In the genomic region with DNA sequence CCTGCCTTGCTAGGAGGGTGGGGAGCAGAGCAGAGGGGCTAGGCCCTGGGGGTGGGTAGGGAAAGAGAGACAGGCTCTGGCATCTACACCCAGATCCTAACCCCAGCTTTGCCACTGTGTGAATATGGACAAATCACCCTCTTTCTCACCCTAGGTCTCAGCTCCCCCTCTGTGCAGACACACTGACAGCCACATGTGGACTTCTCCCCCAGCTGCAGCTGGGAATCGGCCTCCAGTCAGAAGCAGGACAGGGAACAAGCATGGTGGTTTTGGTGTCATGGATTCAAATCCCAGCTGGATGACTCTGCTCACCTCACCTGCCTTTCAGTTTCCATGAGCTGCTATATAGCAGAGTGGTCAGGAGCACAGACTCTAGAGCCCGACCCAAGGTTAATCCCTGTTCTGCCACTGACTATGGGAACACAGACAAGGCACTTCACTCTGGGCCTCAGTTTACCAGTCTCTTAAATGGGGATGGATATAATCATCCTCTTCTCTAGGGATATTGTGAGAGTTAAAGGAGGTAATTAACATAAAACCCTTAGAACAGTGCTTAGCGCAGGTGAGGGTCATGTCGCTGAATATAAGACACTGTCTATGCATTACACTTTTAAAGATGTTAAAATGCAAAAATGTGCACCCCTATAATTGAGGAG, we compare ENCODE assay signal across 23 cellular contexts. TPM values are rescaled to one million over a fixed set of nuclear protein-coding genes. Genes with fewer than 3 reads are reported as not detected.
DNase-seq lines count a peak whose midpoint lies in the region; ATAC-seq and TF ChIP-seq lines count a peak whose summit lies in the region.
"Had no signal": no experiment of that assay in that cellular context is flagged by ENCODE, and none has a peak within 500 bp of the region (broad histone marks: within the 10 kb centered on the region; RNA-seq: fewer than 3 reads in every experiment).

No MANE protein-coding gene starts in this region.

- H3K27me3 ChIP-seq in mesenchymal stem cell (ENCODE audit: control insufficient read depth in 1 of 2, insufficient read depth in 1 of 2, low read length in 2 of 2) = no peaks in the 10 kb centered on the region
- H3K27me3 ChIP-seq in upper lobe of right lung = no peaks in the 10 kb centered on the region
- no peaks in the 10 kb centered on the region for H3K27me3 ChIP-seq in naive thymus-derived CD4-positive, alpha-beta T cell (ENCODE audit: control insufficient read depth in 2 of 2, insufficient read depth in 2 of 2, low read length in 2 of 2)
- H3K27me3 ChIP-seq: BE2C, SJSA1 had no signal

- peak overlapping the region; percentile 62 for H4K8ac ChIP-seq in mesenchymal stem cell (ENCODE audit: low read length)

- ATAC-seq in activated CD8-positive, alpha-beta memory T cell treated with anti-CD3 and anti-CD28 coated beads, Interleukin-2, amount 10 ng/mL, durations not matched to agents 7 days and 5 days = no peak
- no peak for ATAC-seq in upper lobe of right lung
- ATAC-seq in naive thymus-derived CD4-positive, alpha-beta T cell = no peak

- H3K27me3 Mint-ChIP-seq in activated CD8-positive, alpha-beta memory T cell treated with anti-CD3 and anti-CD28 coated beads, Interleukin-2, amount 10 ng/mL, durations not matched to agents 7 days and 5 days = peaks cover 3% of the 10 kb centered on the region
- peaks cover 0 to 8% (median 0%) of the 10 kb centered on the region in 5 donors for H3K27me3 Mint-ChIP-seq in naive thymus-derived CD4-positive, alpha-beta T cell

- no peak overlapping the region for H3K4me3 ChIP-seq in mesenchymal stem cell (ENCODE audit: insufficient read depth in 1 of 2, low read depth in 1 of 2, low read length in 2 of 2)
- H3K4me3 ChIP-seq in upper lobe of right lung = no peak overlapping the region
- H3K4me3 ChIP-seq in naive thymus-derived CD4-positive, alpha-beta T cell (ENCODE audit: low read length) = no peak overlapping the region
- H3K4me3 ChIP-seq: SJSA1 had no signal

- no peaks in the 10 kb centered on the region for H3K4me1 Mint-ChIP-seq in activated CD8-positive, alpha-beta memory T cell treated with anti-CD3 and anti-CD28 coated beads, Interleukin-2, amount 10 ng/mL, durations not matched to agents 7 days and 5 days
- peaks cover 0 to 8% (median 0%) of the 10 kb centered on the region in 7 donors for H3K4me1 Mint-ChIP-seq in naive thymus-derived CD4-positive, alpha-beta T cell
- H3K4me1 Mint-ChIP-seq: CD4-positive, CD25-positive, alpha-beta regulatory T cell had no signal

- H2BK12ac ChIP-seq in mesenchymal stem cell (ENCODE audit: low read length in 2 of 2) = no peak overlapping the region

- H2BK120ac ChIP-seq in mesenchymal stem cell (ENCODE audit: low read depth, low read length) = no peak overlapping the region

- H3K27ac ChIP-seq in RWPE1 = peak overlapping the region; percentile 42; the same call in 1 of the 2 replicates
- no peak overlapping the region for H3K27ac ChIP-seq in mesenchymal stem cell (ENCODE audit: low read length, poor library complexity, severe bottlenecking)
- no peak overlapping the region for H3K27ac ChIP-seq in upper lobe of right lung
- no peak overlapping the region for H3K27ac ChIP-seq in naive thymus-derived CD4-positive, alpha-beta T cell (ENCODE audit: low read depth, low read length)
- H3K27ac ChIP-seq: PC-9, SJSA1 had no signal

- peaks cover 41% of the 10 kb centered on the region for H3K4me1 ChIP-seq in mesenchymal stem cell (ENCODE audit: control insufficient read depth, insufficient read depth, low read depth, low read length)
- H3K4me1 ChIP-seq in upper lobe of right lung = peaks cover 13% of the 10 kb centered on the region
- no peaks in the 10 kb centered on the region for H3K4me1 ChIP-seq in naive thymus-derived CD4-positive, alpha-beta T cell (ENCODE audit: control insufficient read depth in 2 of 2, insufficient read depth in 2 of 2, low read length in 2 of 2)
- H3K4me1 ChIP-seq: BE2C had no signal

- H3K9me3 ChIP-seq in mesenchymal stem cell (ENCODE audit: control insufficient read depth, low read length) = no peaks in the 10 kb centered on the region
- no peaks in the 10 kb centered on the region for H3K9me3 ChIP-seq in upper lobe of right lung
- H3K9me3 ChIP-seq in naive thymus-derived CD4-positive, alpha-beta T cell (ENCODE audit: control insufficient read depth in 2 of 3, low read length in 3 of 3) = no peaks in the 10 kb centered on the region
- H3K9me3 ChIP-seq: BE2C, SJSA1 had no signal

- H3K9me3 Mint-ChIP-seq in activated CD8-positive, alpha-beta memory T cell treated with anti-CD3 and anti-CD28 coated beads, Interleukin-2, amount 10 ng/mL, durations not matched to agents 7 days and 5 days (ENCODE audit: low read depth) = no peaks in the 10 kb centered on the region
- H3K9me3 Mint-ChIP-seq in naive thymus-derived CD4-positive, alpha-beta T cell = no peaks in the 10 kb centered on the region
- H3K9me3 Mint-ChIP-seq: CD4-positive, CD25-positive, alpha-beta regulatory T cell had no signal

- H3K18ac ChIP-seq in mesenchymal stem cell (ENCODE audit: low read depth in 1 of 2, low read length in 2 of 2) = peak overlapping the region in 1 of 2 experiments; percentile 38

- H3K4me3 Mint-ChIP-seq in activated CD8-positive, alpha-beta memory T cell treated with anti-CD3 and anti-CD28 coated beads, Interleukin-2, amount 10 ng/mL, durations not matched to agents 7 days and 5 days = no peak overlapping the region
- H3K4me3 Mint-ChIP-seq in naive thymus-derived CD4-positive, alpha-beta T cell = no peak overlapping the region
- H3K4me3 Mint-ChIP-seq: CD4-positive, CD25-positive, alpha-beta regulatory T cell had no signal

- H3K14ac ChIP-seq in mesenchymal stem cell (ENCODE audit: low read length in 2 of 2) = no peak overlapping the region

- CTCF ChIA-PET in activated CD8-positive, alpha-beta memory T cell treated with anti-CD3 and anti-CD28 coated beads, Interleukin-2, amount 10 ng/mL, durations not matched to agents 7 days and 5 days (lab: Charles Lee) = interaction anchor here (1.3 to 2.3 kb wide), 4 partner anchors 9 to 43 kb away, joined by 3 to 7 read pairs (median 4); no protein-coding TSS in a partner anchor
- CTCF ChIA-PET in RWPE1 (lab: Yijun Ruan, JAX) = no interaction called here
- CTCF ChIA-PET in naive thymus-derived CD4-positive, alpha-beta T cell (lab: Charles Lee) = no interaction called here

- H3K4ac ChIP-seq in mesenchymal stem cell (ENCODE audit: low read depth in 1 of 2, low read length in 2 of 2) = no peak overlapping the region

- peaks cover 3% of the 10 kb centered on the region for H3K79me1 ChIP-seq in mesenchymal stem cell (replicated peaks; ENCODE audit: low read length, poor library complexity, severe bottlenecking)

- 96% methylated on average over 2 of the region's 4 CpGs for WGBS in mesenchymal stem cell

- H3K4me2 ChIP-seq in mesenchymal stem cell (ENCODE audit: low read length, poor library complexity, severe bottlenecking) = no peak overlapping the region

- no peak for TF ChIP-seq CTCF in RWPE1 (conservative IDR thresholded peaks at IDR 0.05; ENCODE audit: low read depth)
- no peak for TF ChIP-seq CTCF in upper lobe of right lung (IDR thresholded peaks at IDR 0.05)

- H2BK15ac ChIP-seq in mesenchymal stem cell (ENCODE audit: low read depth, poor library complexity, severe bottlenecking) = no peak overlapping the region

- H4K91ac ChIP-seq in mesenchymal stem cell (ENCODE audit: low read length) = no peak overlapping the region

- no peak overlapping the region for H3K23ac ChIP-seq in mesenchymal stem cell (ENCODE audit: low read length in 2 of 2)

- no peaks in the 10 kb centered on the region for H3K36me3 Mint-ChIP-seq in activated CD8-positive, alpha-beta memory T cell treated with anti-CD3 and anti-CD28 coated beads, Interleukin-2, amount 10 ng/mL, durations not matched to agents 7 days and 5 days
- no peaks in the 10 kb centered on the region for H3K36me3 Mint-ChIP-seq in naive thymus-derived CD4-positive, alpha-beta T cell
- H3K36me3 Mint-ChIP-seq: CD4-positive, CD25-positive, alpha-beta regulatory T cell had no signal

- POLR2A ChIA-PET in RWPE1 (lab: Yijun Ruan, JAX; ENCODE audit: low non-redundant PET) = no interaction called here
- POLR2A ChIA-PET in naive thymus-derived CD4-positive, alpha-beta T cell (lab: Charles Lee) = no interaction called here

- H3K27ac Mint-ChIP-seq in activated CD8-positive, alpha-beta memory T cell treated with anti-CD3 and anti-CD28 coated beads, Interleukin-2, amount 10 ng/mL, durations not matched to agents 7 days and 5 days = no peak overlapping the region
- no peak overlapping the region for H3K27ac Mint-ChIP-seq in naive thymus-derived CD4-positive, alpha-beta T cell

- no peak overlapping the region for H3K9ac ChIP-seq in mesenchymal stem cell (ENCODE audit: low read length)

- H2AK5ac ChIP-seq in mesenchymal stem cell (ENCODE audit: low read length, severe bottlenecking) = peak overlapping the region; percentile 32

- H2AFZ ChIP-seq in mesenchymal stem cell (ENCODE audit: low read depth, low read length) = no peak overlapping the region
- H2AFZ ChIP-seq: PC-9 had no signal

- intact Hi-C loops in upper lobe of right lung (cut with DNase I) = no loop called here
- intact Hi-C loops in naive thymus-derived CD4-positive, alpha-beta T cell (cut with micrococcal nuclease) = no loop called here

- H3K36me3 ChIP-seq in mesenchymal stem cell (ENCODE audit: control insufficient read depth in 1 of 2, insufficient read depth in 2 of 2, low read depth in 1 of 2, low read length in 2 of 2) = no peaks in the 10 kb centered on the region
- H3K36me3 ChIP-seq in upper lobe of right lung = no peaks in the 10 kb centered on the region
- no peaks in the 10 kb centered on the region for H3K36me3 ChIP-seq in naive thymus-derived CD4-positive, alpha-beta T cell (ENCODE audit: control insufficient read depth in 2 of 3, insufficient read depth in 3 of 3, low read length in 3 of 3)
- H3K36me3 ChIP-seq: BE2C, SJSA1 had no signal

- no peak overlapping the region for H2BK5ac ChIP-seq in mesenchymal stem cell (ENCODE audit: low read depth, low read length, poor library complexity, severe bottlenecking)

- DNase-seq in activated CD8-positive, alpha-beta memory T cell treated with anti-CD3 and anti-CD28 coated beads for 24 hours = peak; percentile 28
- DNase-seq in activated CD8-positive, alpha-beta memory T cell treated with anti-CD3 and anti-CD28 coated beads, Interleukin-2, amount 10 ng/mL, durations not matched to agents 7 days and 5 days = no peak
- DNase-seq in RWPE1 (ENCODE audit: low spot score) = no peak
- DNase-seq in mesenchymal stem cell = no peak
- peak; percentile 21 for DNase-seq in upper lobe of right lung
- DNase-seq in D341Med (ENCODE audit: low spot score) = no peak
- DNase-seq in naive thymus-derived CD4-positive, alpha-beta T cell = no peak
- DNase-seq in NCI-H1092 treated with DMSO at 0.1 percent for 48 hours (lab: John Stamatoyannopoulos, UW) = no peak
- DNase-seq: 8988T; BE2C; CD4-positive, CD25-positive, alpha-beta regulatory T cell; COR-L47; DMS153; GF-D8; GOT3; KG1; MV-4-11; NCI-H1417 treated with DMSO at 0.1 percent for 48 hours; NCI-H187 treated with DMSO at 0.1 percent for 48 hours; NCI-H345; NCI-H526; PC-9 had no signal

RNA-seq across cellular contexts. Expression of a gene that starts 26.2 kb away (rescaled TPM):
- total RNA-seq in activated CD8-positive, alpha-beta memory T cell treated with anti-CD3 and anti-CD28 coated beads, Interleukin-2, amount 10 ng/mL, durations not matched to agents 7 days and 5 days = 10 to 100 TPM; 39.3 to 43.0 TPM
- 1.1 TPM for polyA plus RNA-seq in mesenchymal stem cell (2013, experiment 1 of 2)
- 1.4 TPM for polyA plus RNA-seq in mesenchymal stem cell (2013, experiment 2 of 2)
- 9.9 TPM for total RNA-seq in upper lobe of right lung
- total RNA-seq in naive thymus-derived CD4-positive, alpha-beta T cell = 10 to 100 TPM; 31.3 to 39.8 (median 34.1) TPM
- polyA plus RNA-seq in naive thymus-derived CD4-positive, alpha-beta T cell = 10 to 100 TPM in 1 of 2 donors, 1 to 10 TPM in 1; 2.4 to 10.6 TPM

Comparison
In these comparisons a context has a peak if more than half of its experiments do, and no peak if none do; other contexts are left out.
1. DNase-seq: peak in activated CD8-positive, alpha-beta memory T cell treated with anti-CD3 and anti-CD28 coated beads for 24 hours (single experiment) and upper lobe of right lung (single experiment); none in activated CD8-positive, alpha-beta memory T cell treated with anti-CD3 and anti-CD28 coated beads, Interleukin-2, amount 10 ng/mL, durations not matched to agents 7 days and 5 days (single experiment), RWPE1 (single experiment), mesenchymal stem cell (single experiment), D341Med (single experiment), naive thymus-derived CD4-positive, alpha-beta T cell (0 of 9) and NCI-H1092 treated with DMSO at 0.1 percent for 48 hours (single experiment).